Comparison of ENCODE assay signal across 1 cellular context in genomic region chr17:60230358-60230757, GRCh38.
TF ChIP-seq lines count a peak whose summit lies in the region.

No MANE protein-coding gene starts in this region.

TF ChIP-seq in HepG2, 621 proteins besides CTCF, POLR2A, EP300 and RAD21 (continued from another document):
- no peak for TF ChIP-seq ZNF276 (CRISPR knock-in tag; IDR thresholded peaks at IDR 0.05; ENCODE audit: low read depth)
TF ChIP-seq in HepG2: peak in this region for 0.
